ENCODE assay signal across 9 cellular contexts in genomic region chr14:55272922-55273321, GRCh38. TPM values are rescaled to one million over a fixed set of nuclear protein-coding genes. Genes with fewer than 3 reads are reported as not detected.
DNase-seq lines count a peak whose midpoint lies in the region; ATAC-seq and TF ChIP-seq lines count a peak whose summit lies in the region.
"Had no signal": no experiment of that assay in that cellular context is flagged by ENCODE, and none has a peak within 500 bp of the region (broad histone marks: within the 10 kb centered on the region; RNA-seq: fewer than 3 reads in every experiment).

No MANE protein-coding gene starts in this region.

- H3K9me3 Mint-ChIP-seq in activated CD4-positive, alpha-beta T cell treated with anti-CD3 and anti-CD28 coated beads, Interleukin-2, amount 10 ng/mL, durations not matched to agents 24 days and 14 days, result no peaks in the 10 kb centered on the region
- H3K9me3 Mint-ChIP-seq in WTC11 (no peaks in the 10 kb centered on the region), glutamatergic neuron (ENCODE audit: unreplicated experiment) (peaks cover 3% of the 10 kb centered on the region)
- H3K9me3 Mint-ChIP-seq in stimulated activated naive B cell treated with anti-CD40 and anti-IgM and Interleukin-4, amounts not matched to agents 10 μg/mL and 1 μg/mL and 100 μg/mL, for 72 hours, result no peaks in the 10 kb centered on the region

- H3K36me3 ChIP-seq in mucosa of descending colon (ENCODE audit: low read depth), result no peaks in the 10 kb centered on the region

- CTCF ChIA-PET in WTC11 (lab: Charles Lee), result interaction anchor here (0.5 to 4.2 kb wide), 2 partner anchors 14 to 82 kb away, joined by 4 to 48 read pairs; no protein-coding TSS in a partner anchor

- H3K4me1 ChIP-seq in mucosa of descending colon (ENCODE audit: low read depth), result peaks cover 31% of the 10 kb centered on the region

- ATAC-seq in WTC11 (no peak), mucosa of descending colon (no peak)
- ATAC-seq in stimulated activated naive B cell treated with anti-CD40 and anti-IgM and Interleukin-4, amounts not matched to agents 10 μg/mL and 1 μg/mL and 100 μg/mL, for 72 hours (replicated peaks), result no peak

- peaks cover 2% of the 10 kb centered on the region for H3K36me3 Mint-ChIP-seq in activated CD4-positive, alpha-beta T cell treated with anti-CD3 and anti-CD28 coated beads, Interleukin-2, amount 10 ng/mL, durations not matched to agents 24 days and 14 days (ENCODE audit: low read depth)
- no peaks in the 10 kb centered on the region; the same call in none of the 2 replicates for H3K36me3 Mint-ChIP-seq in WTC11
- no peaks in the 10 kb centered on the region for H3K36me3 Mint-ChIP-seq in glutamatergic neuron (ENCODE audit: unreplicated experiment)
- no peaks in the 10 kb centered on the region for H3K36me3 Mint-ChIP-seq in stimulated activated naive B cell treated with anti-CD40 and anti-IgM and Interleukin-4, amounts not matched to agents 10 μg/mL and 1 μg/mL and 100 μg/mL, for 72 hours

- H3K27ac Mint-ChIP-seq in activated CD4-positive, alpha-beta T cell treated with anti-CD3 and anti-CD28 coated beads, Interleukin-2, amount 10 ng/mL, durations not matched to agents 24 days and 14 days, result peak overlapping the region; percentile 12
- H3K27ac Mint-ChIP-seq in WTC11 (no peak overlapping the region), glutamatergic neuron (ENCODE audit: unreplicated experiment) (no peak overlapping the region)
- no peak overlapping the region for H3K27ac Mint-ChIP-seq in stimulated activated naive B cell treated with anti-CD40 and anti-IgM and Interleukin-4, amounts not matched to agents 10 μg/mL and 1 μg/mL and 100 μg/mL, for 72 hours

- no peak for DNase-seq in activated CD4-positive, alpha-beta T cell treated with anti-CD3 and anti-CD28 coated beads, Interleukin-2, amount 10 ng/mL, durations not matched to agents 24 days and 14 days
- DNase-seq in activated CD4-positive, alpha-beta T cell treated with anti-CD3 and anti-CD28 coated beads for 1 hour, result no peak
- DNase-seq in WTC11 (ENCODE audit: low spot score) (no peak), glutamatergic neuron (no peak), superior temporal gyrus (ENCODE audit: extremely low spot score) (no peak), NCI-H187 treated with DMSO at 0.1 percent for 48 hours (lab: John Stamatoyannopoulos, UW) (no peak), mucosa of descending colon (no peak)
- no peak for DNase-seq in stimulated activated naive B cell treated with anti-CD40 and anti-IgM and Interleukin-4, amounts not matched to agents 10 μg/mL and 1 μg/mL and 100 μg/mL, for 72 hours
- DNase-seq: GOT3 had no signal

- H3K4me3 Mint-ChIP-seq in activated CD4-positive, alpha-beta T cell treated with anti-CD3 and anti-CD28 coated beads, Interleukin-2, amount 10 ng/mL, durations not matched to agents 24 days and 14 days, result peak overlapping the region; percentile 91
- H3K4me3 Mint-ChIP-seq in WTC11 (peak overlapping the region; percentile 84), glutamatergic neuron (ENCODE audit: unreplicated experiment) (peak overlapping the region; percentile 94)
- peak overlapping the region; percentile 22 to 61 for H3K4me3 Mint-ChIP-seq in stimulated activated naive B cell treated with anti-CD40 and anti-IgM and Interleukin-4, amounts not matched to agents 10 μg/mL and 1 μg/mL and 100 μg/mL, for 72 hours

- no peak overlapping the region for H3K4me3 ChIP-seq in mucosa of descending colon

- H3K9me3 ChIP-seq in mucosa of descending colon, result no peaks in the 10 kb centered on the region

- POLR2A ChIA-PET in WTC11 (lab: Charles Lee), result interaction anchor here (0.7 to 1.5 kb wide), 2 partner anchors 32 to 219 kb away, joined by 3 read pairs; no protein-coding TSS in a partner anchor

- intact Hi-C loops in activated CD4-positive, alpha-beta T cell treated with anti-CD3 and anti-CD28 coated beads, Interleukin-2, amount 10 ng/mL, durations not matched to agents 24 days and 14 days (cut with micrococcal nuclease), result loop anchor here (1.0 to 10.0 kb wide), 3 partner anchors 61 to 168 kb away; partner anchors contain the start of gene ATG14
- intact Hi-C loops in mucosa of descending colon (cut with DNase I, micrococcal nuclease), result loop anchor here in 1 of 2 donors (10.0 kb wide), 1 partner anchor 82 kb away; no protein-coding TSS in a partner anchor

- H3K27me3 Mint-ChIP-seq in activated CD4-positive, alpha-beta T cell treated with anti-CD3 and anti-CD28 coated beads, Interleukin-2, amount 10 ng/mL, durations not matched to agents 24 days and 14 days, result no peaks in the 10 kb centered on the region
- H3K27me3 Mint-ChIP-seq in WTC11 (ENCODE audit: low read depth) (no peaks in the 10 kb centered on the region), glutamatergic neuron (ENCODE audit: unreplicated experiment) (peaks cover 5% of the 10 kb centered on the region)
- H3K27me3 Mint-ChIP-seq in stimulated activated naive B cell treated with anti-CD40 and anti-IgM and Interleukin-4, amounts not matched to agents 10 μg/mL and 1 μg/mL and 100 μg/mL, for 72 hours, result no peaks in the 10 kb centered on the region

- no peak for TF ChIP-seq CTCF in WTC11 (IDR thresholded peaks at IDR 0.05)
- TF ChIP-seq CTCF in glutamatergic neuron (IDR thresholded peaks at IDR 0.05; ENCODE audit: partially characterized antibody, unreplicated experiment), result no peak
- TF ChIP-seq CTCF in mucosa of descending colon (IDR thresholded peaks at IDR 0.05), result no peak

- H3K4me1 Mint-ChIP-seq in activated CD4-positive, alpha-beta T cell treated with anti-CD3 and anti-CD28 coated beads, Interleukin-2, amount 10 ng/mL, durations not matched to agents 24 days and 14 days, result peaks cover 50% of the 10 kb centered on the region
- H3K4me1 Mint-ChIP-seq in WTC11 (peaks cover 32% of the 10 kb centered on the region), glutamatergic neuron (ENCODE audit: low read depth, unreplicated experiment) (peaks cover 6% of the 10 kb centered on the region)
- peaks cover 28 to 43% of the 10 kb centered on the region in 2 donors for H3K4me1 Mint-ChIP-seq in stimulated activated naive B cell treated with anti-CD40 and anti-IgM and Interleukin-4, amounts not matched to agents 10 μg/mL and 1 μg/mL and 100 μg/mL, for 72 hours

TF ChIP-seq in WTC11, 78 proteins besides CTCF, POLR2A, EP300 and RAD21:
- TF ChIP-seq NFE2L1 (CRISPR knock-in tag; IDR thresholded peaks at IDR 0.05), result no peak
- no peak for TF ChIP-seq HMGA2 (CRISPR knock-in tag; IDR thresholded peaks at IDR 0.05)
- no peak for TF ChIP-seq RELA (CRISPR knock-in tag; IDR thresholded peaks at IDR 0.05; ENCODE audit: borderline replicate concordance)
- no peak for TF ChIP-seq NR2C2 (CRISPR knock-in tag; IDR thresholded peaks at IDR 0.05)
- TF ChIP-seq IRF2 (CRISPR knock-in tag; IDR thresholded peaks at IDR 0.05; ENCODE audit: borderline replicate concordance, low read depth), result no peak
- TF ChIP-seq EMX1 (CRISPR knock-in tag; IDR thresholded peaks at IDR 0.05), result no peak
- TF ChIP-seq MYBL2 (CRISPR knock-in tag; IDR thresholded peaks at IDR 0.05), result no peak
- no peak for TF ChIP-seq TEAD4 (CRISPR knock-in tag; IDR thresholded peaks at IDR 0.05)
- TF ChIP-seq PRDM15 (CRISPR knock-in tag; IDR thresholded peaks at IDR 0.05), result no peak
- TF ChIP-seq ZNF416 (CRISPR knock-in tag; IDR thresholded peaks at IDR 0.05), result no peak
- TF ChIP-seq ZBTB21 (CRISPR knock-in tag; IDR thresholded peaks at IDR 0.05; ENCODE audit: borderline replicate concordance), result no peak
- TF ChIP-seq ZNF512 (CRISPR knock-in tag; IDR thresholded peaks at IDR 0.05; ENCODE audit: borderline replicate concordance), result no peak

RNA-seq across cellular contexts. Expression of gene FBXO34, which starts 1.7 kb away (rescaled TPM):
- total RNA-seq in activated CD4-positive, alpha-beta T cell treated with anti-CD3 and anti-CD28 coated beads, Interleukin-2, amount 10 ng/mL, durations not matched to agents 24 days and 14 days, result 25.3 and 26.2 TPM in 2 replicates
- total RNA-seq in WTC11 (2021), result 13.5 to 14.2 TPM (median 13.9 TPM) in 3 replicates
- total RNA-seq in glutamatergic neuron (ENCODE audit: unreplicated experiment), result 13.6 TPM
- 10 to 100 TPM; 42.2 to 76.9 (median 59.1) TPM for total RNA-seq in mucosa of descending colon

Comparison
In these comparisons a context has a peak if more than half of its experiments do, and no peak if none do; other contexts are left out.
1. H3K4me3 Mint-ChIP-seq: peak in every context shown above with its lines; median percentile 94 in glutamatergic neuron; 91 in activated CD4-positive, alpha-beta T cell treated with anti-CD3 and anti-CD28 coated beads, Interleukin-2, amount 10 ng/mL, durations not matched to agents 24 days and 14 days; 84 in WTC11; 42 in stimulated activated naive B cell treated with anti-CD40 and anti-IgM and Interleukin-4, amounts not matched to agents 10 μg/mL and 1 μg/mL and 100 μg/mL, for 72 hours.